In the genomic region with DNA sequence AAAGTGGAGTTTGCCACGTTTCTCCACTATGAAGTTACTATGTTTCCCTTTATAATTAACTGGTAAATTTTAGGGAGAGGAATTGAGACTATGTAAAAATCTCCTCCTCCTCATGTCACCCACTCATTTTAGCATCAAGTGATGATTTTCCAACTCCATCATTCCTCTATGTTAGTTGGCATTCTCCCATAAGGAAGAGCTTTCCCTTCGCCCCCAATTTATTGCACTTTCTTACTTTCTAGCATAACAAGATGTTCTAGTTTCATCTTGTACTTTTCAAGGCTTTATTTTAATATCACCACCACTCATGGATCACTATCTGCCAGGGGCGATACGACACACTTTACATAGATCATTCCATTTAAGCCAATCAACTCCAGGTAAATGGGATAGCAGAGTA, we compare ENCODE assay signal across 18 cellular contexts.
"Had no signal": no experiment of that assay in that cellular context is flagged by ENCODE, and none has a peak within 500 bp of the region (broad histone marks: within the 10 kb centered on the region; RNA-seq: fewer than 3 reads in every experiment).

No MANE protein-coding gene starts in this region.

- DNase-seq: colonic mucosa; cortex of kidney; dermis blood vessel endothelial cell; dorsolateral prefrontal cortex; effector CD4-positive, alpha-beta T cell; effector CD8-positive, alpha-beta T cell; effector memory CD4-positive, alpha-beta T cell; effector memory CD8-positive, alpha-beta T cell; endodermal cell; erythroblast; esophagus squamous epithelium; foreskin fibroblast; foreskin keratinocyte; foreskin melanocyte; gastrocnemius medialis; glutamatergic neuron; heart left ventricle; heart right ventricle had no signal
